Comparison of ENCODE assay signal across 1 cellular context in the genomic region with DNA sequence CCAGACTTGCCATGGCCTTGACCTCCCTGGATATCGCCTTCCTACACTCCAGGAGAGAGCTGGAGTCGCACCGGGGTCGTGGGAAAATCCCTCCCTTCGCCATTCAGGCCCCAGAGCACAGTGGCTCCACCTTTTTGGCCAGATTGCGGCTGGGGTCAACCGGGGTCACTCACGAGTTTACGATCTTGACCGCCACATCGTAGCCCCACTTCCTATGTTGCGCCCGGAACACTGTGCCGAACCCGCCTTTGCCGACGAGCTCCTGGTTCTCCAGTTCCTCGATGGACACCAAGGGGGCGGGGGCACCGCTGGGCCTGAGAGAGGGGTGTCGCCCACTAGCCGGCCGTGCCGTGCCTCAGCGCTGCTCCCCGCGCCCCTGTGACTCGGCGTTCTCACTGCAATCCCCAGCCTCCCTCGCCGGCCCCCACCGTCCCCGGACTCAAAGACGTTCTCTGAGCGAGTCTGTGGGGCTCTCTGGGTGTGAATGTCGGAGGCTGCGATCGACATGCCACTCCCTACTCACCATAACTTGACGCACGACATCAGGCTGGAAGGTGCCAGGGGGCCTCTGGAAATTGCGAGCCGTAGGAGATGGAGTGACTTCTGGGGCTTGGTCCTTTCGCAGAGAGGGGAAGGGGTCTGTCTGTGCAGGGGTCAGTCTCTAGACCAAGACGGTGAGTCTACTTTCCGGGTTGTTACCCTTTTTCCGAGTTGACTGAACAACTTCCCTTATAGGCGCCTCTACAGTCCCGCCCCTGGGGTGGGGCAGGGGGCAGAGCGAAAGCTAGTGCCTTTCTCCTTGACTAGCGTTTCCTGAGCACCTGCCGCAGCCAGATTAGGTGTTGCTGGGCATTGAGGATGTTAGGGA.
A peak's percentile ranks its signal among the peaks of the same experiment; 100 is the strongest.
TF ChIP-seq lines count a peak whose summit lies in the region.

A gene (minus strand): TSS at position 708 of the 868 bp plus-strand sequence. CDS start 165 bp downstream, at position 543.

TF ChIP-seq in HepG2, 621 proteins besides CTCF, POLR2A, EP300 and RAD21 (continued from another document):
- TF ChIP-seq, protein P1, sequence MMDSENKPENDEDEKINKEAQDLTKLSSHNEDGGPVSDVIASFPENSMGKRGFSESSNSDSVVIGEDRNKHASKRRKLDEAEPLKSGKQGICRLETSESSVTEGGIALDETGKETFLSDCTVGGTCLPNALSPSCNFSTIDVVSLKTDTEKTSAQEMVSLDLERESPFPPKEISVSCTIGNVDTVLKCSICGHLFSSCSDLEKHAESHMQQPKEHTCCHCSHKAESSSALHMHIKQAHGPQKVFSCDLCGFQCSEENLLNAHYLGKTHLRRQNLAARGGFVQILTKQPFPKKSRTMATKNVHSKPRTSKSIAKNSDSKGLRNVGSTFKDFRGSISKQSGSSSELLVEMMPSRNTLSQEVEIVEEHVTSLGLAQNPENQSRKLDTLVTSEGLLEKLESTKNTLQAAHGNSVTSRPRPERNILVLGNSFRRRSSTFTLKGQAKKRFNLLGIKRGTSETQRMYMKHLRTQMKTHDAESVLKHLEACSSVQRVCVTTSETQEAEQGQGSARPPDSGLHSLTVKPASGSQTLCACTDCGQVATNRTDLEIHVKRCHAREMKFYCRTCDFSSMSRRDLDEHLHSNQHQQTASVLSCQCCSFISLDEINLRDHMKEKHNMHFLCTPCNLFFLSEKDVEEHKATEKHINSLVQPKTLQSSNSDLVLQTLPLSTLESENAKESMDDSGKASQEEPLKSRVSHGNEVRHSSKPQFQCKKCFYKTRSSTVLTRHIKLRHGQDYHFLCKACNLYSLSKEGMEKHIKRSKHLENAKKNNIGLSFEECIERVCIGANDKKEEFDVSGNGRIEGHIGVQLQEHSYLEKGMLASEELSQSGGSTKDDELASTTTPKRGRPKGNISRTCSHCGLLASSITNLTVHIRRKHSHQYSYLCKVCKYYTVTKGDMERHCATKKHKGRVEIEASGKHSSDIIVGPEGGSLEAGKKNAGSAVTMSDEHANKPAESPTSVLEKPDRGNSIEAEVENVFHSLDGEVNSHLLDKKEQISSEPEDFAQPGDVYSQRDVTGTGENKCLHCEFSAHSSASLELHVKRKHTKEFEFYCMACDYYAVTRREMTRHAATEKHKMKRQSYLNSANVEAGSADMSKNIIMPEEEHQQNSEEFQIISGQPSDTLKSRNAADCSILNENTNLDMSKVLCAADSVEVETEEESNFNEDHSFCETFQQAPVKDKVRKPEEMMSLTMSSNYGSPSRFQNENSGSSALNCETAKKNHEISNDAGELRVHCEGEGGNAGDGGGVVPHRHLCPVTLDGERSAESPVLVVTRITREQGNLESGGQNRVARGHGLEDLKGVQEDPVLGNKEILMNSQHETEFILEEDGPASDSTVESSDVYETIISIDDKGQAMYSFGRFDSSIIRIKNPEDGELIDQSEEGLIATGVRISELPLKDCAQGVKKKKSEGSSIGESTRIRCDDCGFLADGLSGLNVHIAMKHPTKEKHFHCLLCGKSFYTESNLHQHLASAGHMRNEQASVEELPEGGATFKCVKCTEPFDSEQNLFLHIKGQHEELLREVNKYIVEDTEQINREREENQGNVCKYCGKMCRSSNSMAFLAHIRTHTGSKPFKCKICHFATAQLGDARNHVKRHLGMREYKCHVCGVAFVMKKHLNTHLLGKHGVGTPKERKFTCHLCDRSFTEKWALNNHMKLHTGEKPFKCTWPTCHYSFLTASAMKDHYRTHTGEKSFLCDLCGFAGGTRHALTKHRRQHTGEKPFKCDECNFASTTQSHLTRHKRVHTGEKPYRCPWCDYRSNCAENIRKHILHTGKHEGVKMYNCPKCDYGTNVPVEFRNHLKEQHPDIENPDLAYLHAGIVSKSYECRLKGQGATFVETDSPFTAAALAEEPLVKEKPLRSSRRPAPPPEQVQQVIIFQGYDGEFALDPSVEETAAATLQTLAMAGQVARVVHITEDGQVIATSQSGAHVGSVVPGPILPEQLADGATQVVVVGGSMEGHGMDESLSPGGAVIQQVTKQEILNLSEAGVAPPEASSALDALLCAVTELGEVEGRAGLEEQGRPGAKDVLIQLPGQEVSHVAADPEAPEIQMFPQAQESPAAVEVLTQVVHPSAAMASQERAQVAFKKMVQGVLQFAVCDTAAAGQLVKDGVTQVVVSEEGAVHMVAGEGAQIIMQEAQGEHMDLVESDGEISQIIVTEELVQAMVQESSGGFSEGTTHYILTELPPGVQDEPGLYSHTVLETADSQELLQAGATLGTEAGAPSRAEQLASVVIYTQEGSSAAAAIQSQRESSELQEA (CRISPR knock-in tag; IDR thresholded peaks at IDR 0.05; ENCODE audit: not compliant biosample characterization), result peak; percentile 78
- TF ChIP-seq WIZ (CRISPR knock-in tag; IDR thresholded peaks at IDR 0.05) (0 out of 2 replicates have a peak, but pooled peaks have one; percentile 28), KAT2B (IDR thresholded peaks at IDR 0.05; ENCODE audit: borderline replicate concordance, low read depth, low read length) (no peak)
- TF ChIP-seq, protein P2, sequence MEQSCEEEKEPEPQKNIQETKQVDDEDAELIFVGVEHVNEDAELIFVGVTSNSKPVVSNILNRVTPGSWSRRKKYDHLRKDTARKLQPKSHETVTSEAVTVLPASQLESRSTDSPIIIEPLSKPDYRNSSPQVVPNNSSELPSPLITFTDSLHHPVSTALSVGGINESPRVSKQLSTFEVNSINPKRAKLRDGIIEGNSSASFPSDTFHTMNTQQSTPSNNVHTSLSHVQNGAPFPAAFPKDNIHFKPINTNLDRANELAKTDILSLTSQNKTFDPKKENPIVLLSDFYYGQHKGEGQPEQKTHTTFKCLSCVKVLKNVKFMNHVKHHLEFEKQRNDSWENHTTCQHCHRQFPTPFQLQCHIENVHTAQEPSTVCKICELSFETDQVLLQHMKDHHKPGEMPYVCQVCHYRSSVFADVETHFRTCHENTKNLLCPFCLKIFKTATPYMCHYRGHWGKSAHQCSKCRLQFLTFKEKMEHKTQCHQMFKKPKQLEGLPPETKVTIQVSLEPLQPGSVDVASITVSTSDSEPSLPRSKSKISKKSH (CRISPR knock-in tag; IDR thresholded peaks at IDR 0.05; ENCODE audit: borderline replicate concordance), result peak; percentile 82; the same call in 1 of the 2 replicates
